Comparison of ENCODE assay signal across 11 cellular contexts in the genomic region with DNA sequence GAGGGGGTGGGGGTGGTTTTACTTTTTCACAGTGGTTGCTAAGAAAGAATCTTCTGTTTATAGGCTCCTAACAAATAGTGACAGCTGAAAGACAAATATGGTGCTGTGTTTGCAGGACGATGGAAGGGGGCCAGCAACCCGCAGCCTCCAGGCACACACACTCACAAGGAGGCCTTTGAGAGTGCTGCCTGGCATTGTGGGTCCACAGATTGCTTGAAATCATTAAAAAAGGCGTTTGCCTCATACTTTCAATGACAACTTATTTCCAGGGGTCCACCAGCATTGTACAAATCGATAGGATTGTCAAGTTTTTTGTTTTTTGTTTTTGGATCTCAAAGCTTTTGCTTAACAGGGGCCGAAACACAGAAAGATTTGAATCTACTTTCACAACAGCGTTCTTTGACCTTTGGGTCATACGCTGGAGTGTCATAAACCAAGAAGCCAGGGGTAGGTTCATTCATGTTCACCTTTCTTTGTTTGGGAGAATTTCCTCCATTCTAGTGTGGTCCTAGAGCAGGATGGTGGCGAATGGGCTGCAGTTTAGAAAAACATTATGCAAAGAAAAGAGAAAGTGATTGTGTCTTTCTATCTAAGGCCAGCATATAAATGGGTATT. TPM values are rescaled to one million over a fixed set of nuclear protein-coding genes. Genes with fewer than 3 reads are reported as not detected.
DNase-seq lines count a peak whose midpoint lies in the region; ATAC-seq and TF ChIP-seq lines count a peak whose summit lies in the region.
"Had no signal": no experiment of that assay in that cellular context is flagged by ENCODE, and none has a peak within 500 bp of the region (broad histone marks: within the 10 kb centered on the region; RNA-seq: fewer than 3 reads in every experiment).

No MANE protein-coding gene starts in this region.

- BruUV-seq in mammary epithelial cell (replicated peaks; lab: Mats Ljungman, UMichigan) = no TSS peak

- no peaks in the 10 kb centered on the region for H3K9me3 ChIP-seq in mammary epithelial cell (replicated peaks; ENCODE audit: insufficient read depth, low read length)
- H3K9me3 ChIP-seq: MG63, SJSA1 had no signal

- dilution Hi-C loops in mammary epithelial cell (cut with HindIII; ENCODE audit: low sequenced_read_pairs) = no loop called here

- intact Hi-C loops in mammary epithelial cell (cut with micrococcal nuclease) = no loop called here

- CTCF ChIA-PET in mammary epithelial cell (lab: Charles Lee; ENCODE audit: low non-redundant PET) = no interaction called here

- H2AFZ ChIP-seq in mammary epithelial cell (ENCODE audit: low read depth, low read length) = peak overlapping the region; percentile 72

- ATAC-seq in GM21723 (IDR thresholded peaks at IDR 0.05; ENCODE audit: unreplicated experiment) = no peak

- H3K9ac ChIP-seq in mammary epithelial cell (ENCODE audit: insufficient read depth, low read length) = no peak overlapping the region

- no peaks in the 10 kb centered on the region for H3K27me3 ChIP-seq in mammary epithelial cell (ENCODE audit: insufficient read depth, low read length)
- H3K27me3 ChIP-seq in layer of hippocampus (ENCODE audit: control insufficient read depth, insufficient read depth, low read length) = no peaks in the 10 kb centered on the region
- H3K27me3 ChIP-seq: MG63, SJSA1 had no signal

- 52% methylated on average over 8 of the region's 8 CpGs for WGBS in mammary epithelial cell (ENCODE audit: low coverage, missing lambda C conversion rate)

- no peaks in the 10 kb centered on the region for H3K79me2 ChIP-seq in mammary epithelial cell (ENCODE audit: insufficient read depth, low read length)

- no peak overlapping the region for H3K27ac ChIP-seq in mammary epithelial cell (ENCODE audit: insufficient read depth, low read depth, low read length)
- H3K27ac ChIP-seq in layer of hippocampus (ENCODE audit: low read depth, low read length) = peak overlapping the region; percentile 69
- H3K27ac ChIP-seq: SJSA1 had no signal

- no peak overlapping the region for H3K4me2 ChIP-seq in mammary epithelial cell (ENCODE audit: insufficient read depth, low read depth, low read length)

- no peaks in the 10 kb centered on the region for H3K36me3 ChIP-seq in mammary epithelial cell (ENCODE audit: insufficient read depth, low read length)
- H3K36me3 ChIP-seq: MG63, SJSA1 had no signal

- DNase-seq in C1 segment of cervical spinal cord (lab: John Stamatoyannopoulos, UW) (peak in 12 of 14 donors; percentile 12 to 62 (median 43)), mammary epithelial cell (no peak), putamen (ENCODE audit: low spot score) (peak; percentile 84), HPDE6-E6E7 (ENCODE audit: extremely low spot score) (no peak), HT-29 (ENCODE audit: low spot score) (no peak), SIG-M5 treated with dmso at 0.1 percent for 504 hours (lab: John Stamatoyannopoulos, UW; ENCODE audit: unreplicated experiment) (no peak)
- DNase-seq: CD4-positive, CD25-positive, alpha-beta regulatory T cell; MG63 had no signal

- H4K20me1 ChIP-seq in mammary epithelial cell (ENCODE audit: insufficient read depth, low read length) = no peaks in the 10 kb centered on the region

- H3K4me1 ChIP-seq in mammary epithelial cell (ENCODE audit: insufficient read depth, low read length) = peaks cover 4% of the 10 kb centered on the region
- H3K4me1 ChIP-seq: SJSA1 had no signal

- in situ Hi-C loops in mammary epithelial cell (cut with MboI; ENCODE audit: low sequenced_read_pairs in 2 of 2) = no loop called here

- no peak overlapping the region for H3K4me3 ChIP-seq in mammary epithelial cell (replicated peaks in 1 of 3; ENCODE audit: insufficient read depth in 1 of 3, low read depth in 2 of 3, low read length in 3 of 3)
- H3K4me3 ChIP-seq: MG63, SJSA1 had no signal

- TF ChIP-seq CTCF in mammary epithelial cell (conservative IDR thresholded peaks at IDR 0.05 in 1 of 2, IDR thresholded peaks at IDR 0.05 in 1 of 2; ENCODE audit: extremely low read depth in 1 of 2, insufficient read depth in 1 of 2, low read depth in 1 of 2, low read length in 2 of 2) = no peak

RNA-seq across cellular contexts. Expression of a gene that starts 32.6 kb away (rescaled TPM):
- total RNA-seq in mammary epithelial cell = 1 to 10 TPM in 1 of 2 donors, under 1 TPM in 1; 0.24 to 9.0 TPM
- polyA plus RNA-seq in mammary epithelial cell = 3.7 TPM
- 1.8 TPM for polyA minus RNA-seq in mammary epithelial cell
- not detected in 2 replicates for total RNA-seq in HT-29 (2014; rRNA removed; shearing (Covaris generic))
- total RNA-seq: CD4-positive, CD25-positive, alpha-beta regulatory T cell had no signal
- polyA plus RNA-seq: CD4-positive, CD25-positive, alpha-beta regulatory T cell had no signal

Comparison
In these comparisons a context has a peak if more than half of its experiments do, and no peak if none do; other contexts are left out.
1. DNase-seq: peak in C1 segment of cervical spinal cord (12 of 14) and putamen (single experiment); none in mammary epithelial cell (single experiment), HPDE6-E6E7 (single experiment), HT-29 (single experiment) and SIG-M5 treated with dmso at 0.1 percent for 504 hours (single experiment).